Comparison of ENCODE assay signal across 14 cellular contexts in the genomic region with DNA sequence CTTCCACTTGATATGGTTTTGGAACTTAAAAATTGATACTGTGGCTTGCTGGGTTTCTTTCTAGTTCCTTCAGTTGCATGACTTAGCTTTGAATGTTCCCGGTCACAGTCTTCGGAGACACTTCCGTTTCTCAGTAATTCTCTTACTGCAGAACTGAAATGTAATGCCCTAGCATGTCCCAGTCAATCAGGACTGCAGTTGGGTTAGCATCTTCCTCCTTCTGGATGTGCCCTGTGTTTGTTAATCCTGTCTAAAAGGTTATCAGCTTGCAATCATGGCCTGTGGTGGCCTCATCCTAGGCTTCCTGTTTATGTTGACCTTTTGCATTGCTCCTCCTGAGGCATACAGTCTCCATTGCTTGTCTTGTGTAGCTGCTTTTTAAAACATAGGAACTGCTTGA.
DNase-seq lines count a peak whose midpoint lies in the region; ATAC-seq and TF ChIP-seq lines count a peak whose summit lies in the region.
"Had no signal": no experiment of that assay in that cellular context is flagged by ENCODE, and none has a peak within 500 bp of the region (broad histone marks: within the 10 kb centered on the region; RNA-seq: fewer than 3 reads in every experiment).

No MANE protein-coding gene starts in this region.

- H4K5ac ChIP-seq in mesendoderm (ENCODE audit: low read length), result no peak overlapping the region

- no peak overlapping the region for H3K56ac ChIP-seq in mesendoderm (ENCODE audit: low read length)

- H3K4ac ChIP-seq in mesendoderm (ENCODE audit: low read depth, low read length), result no peak overlapping the region

- no peak overlapping the region for H2BK120ac ChIP-seq in mesendoderm (ENCODE audit: low read depth, low read length)

- peak overlapping the region; percentile 21 for H3K27ac ChIP-seq in AG04450 (ENCODE audit: low read depth, low read length)
- H3K27ac ChIP-seq in mesendoderm (ENCODE audit: low read depth, low read length), result no peak overlapping the region
- no peak overlapping the region for H3K27ac ChIP-seq in ascending aorta
- H3K27ac ChIP-seq: cardiac muscle cell, neural progenitor cell had no signal

- no peak overlapping the region for H4K8ac ChIP-seq in mesendoderm (ENCODE audit: low read depth, low read length)

- H3K27me3 ChIP-seq in AG04450 (ENCODE audit: control insufficient read depth, insufficient read depth, low read length) (no peaks in the 10 kb centered on the region), mesendoderm (ENCODE audit: insufficient read depth, low read length, poor library complexity) (no peaks in the 10 kb centered on the region), ascending aorta (no peaks in the 10 kb centered on the region)
- H3K27me3 ChIP-seq: cardiac muscle cell, neural progenitor cell had no signal

- H3K18ac ChIP-seq in mesendoderm (ENCODE audit: low read length), result no peak overlapping the region

- no peaks in the 10 kb centered on the region for H3K79me2 ChIP-seq in mesendoderm (ENCODE audit: control insufficient read depth, insufficient read depth, low read length)

- DNase-seq in AG04450 (ENCODE audit: low read depth, low spot score) (no peak), chondrocyte (ENCODE audit: low spot score) (no peak), mesendoderm (peak; percentile 79), posterior vena cava (ENCODE audit: low spot score) (no peak), NCI-H2029 (lab: John Stamatoyannopoulos, UW) (no peak), cerebellar nuclear complex (lab: John Stamatoyannopoulos, UW) (no peak), ascending aorta (ENCODE audit: low spot score in 2 of 2) (no peak)
- DNase-seq: NCI-H2171 treated with DMSO at 0.1 percent for 48 hours; stimulated activated CD4-positive, alpha-beta T cell treated with anti-CD3 and anti-CD28 coated beads, Interleukin-4, amount 100 ng/mL, for 4 hours had no signal

- no peaks in the 10 kb centered on the region for H3K9me3 Mint-ChIP-seq in chondrocyte (ENCODE audit: low read depth)
- H3K9me3 Mint-ChIP-seq: IgD-negative memory B cell, neural progenitor cell had no signal

- CTCF ChIA-PET in AG04450 (lab: Charles Lee), result interaction anchor here (0.6 to 1.9 kb wide), 2 partner anchors 8 to 24 kb away, joined by 3 to 11 read pairs; no protein-coding TSS in a partner anchor

- POLR2A ChIA-PET in AG04450 (lab: Yijun Ruan, JAX), result interaction anchor here (0.5 to 1.2 kb wide), 3 partner anchors 19 to 1596 kb away, joined by 3 read pairs; no protein-coding TSS in a partner anchor

- no peak overlapping the region for H3K4me2 ChIP-seq in mesendoderm (ENCODE audit: low read length)
- H3K4me2 ChIP-seq: neural progenitor cell had no signal

- no peak overlapping the region for H2BK5ac ChIP-seq in mesendoderm (ENCODE audit: low read length)

- intact Hi-C loops in posterior vena cava (cut with DNase I) (no loop called here), ascending aorta (cut with DNase I) (no loop called here)

- H3K4me3 Mint-ChIP-seq in chondrocyte (ENCODE audit: unreplicated experiment), result no peak overlapping the region
- H3K4me3 Mint-ChIP-seq: B cell, IgD-negative memory B cell, neural progenitor cell had no signal

- peaks cover 16% of the 10 kb centered on the region for H3K4me1 ChIP-seq in mesendoderm (ENCODE audit: control insufficient read depth, low read depth, low read length)
- H3K4me1 ChIP-seq in ascending aorta, result peaks cover 0 to 12% of the 10 kb centered on the region in 2 donors
- H3K4me1 ChIP-seq: neural progenitor cell had no signal

- H3K4me1 Mint-ChIP-seq in chondrocyte (ENCODE audit: low read depth), result peaks cover 30% of the 10 kb centered on the region
- H3K4me1 Mint-ChIP-seq: B cell, IgD-negative memory B cell had no signal

- no peak overlapping the region for H2BK15ac ChIP-seq in mesendoderm (replicated peaks; ENCODE audit: low read depth)

- no peaks in the 10 kb centered on the region for H3K27me3 Mint-ChIP-seq in chondrocyte (ENCODE audit: low read depth)

- H3K4me3 ChIP-seq in AG04450 (ENCODE audit: low read depth, low read length) (no peak overlapping the region), mesendoderm (ENCODE audit: low read length) (no peak overlapping the region), ascending aorta (no peak overlapping the region)
- H3K4me3 ChIP-seq: cardiac muscle cell, neural progenitor cell had no signal

- H2AK5ac ChIP-seq in mesendoderm (ENCODE audit: low read length), result no peak overlapping the region

- H3K9me3 ChIP-seq in AG04450 (ENCODE audit: control insufficient read depth, insufficient read depth, low read length), result no peaks in the 10 kb centered on the region
- H3K9me3 ChIP-seq in ascending aorta, result no peaks in the 10 kb centered on the region

- TF ChIP-seq CTCF in AG04450 (IDR thresholded peaks at IDR 0.05; ENCODE audit: low read depth, low read length) (no peak), chondrocyte (IDR thresholded peaks at IDR 0.05) (no peak), ascending aorta (IDR thresholded peaks at IDR 0.05) (no peak)

- H3K36me3 Mint-ChIP-seq in chondrocyte (ENCODE audit: low read depth), result peaks cover 16% of the 10 kb centered on the region

- peak; percentile 55 for ATAC-seq in HG02759 (IDR thresholded peaks at IDR 0.05; ENCODE audit: unreplicated experiment)

- no peaks in the 10 kb centered on the region for H3K79me1 ChIP-seq in mesendoderm (ENCODE audit: low read length)

- WGBS in mesendoderm (ENCODE audit: extremely low coverage, insufficient coverage, low lambda C conversion rate), result no CpG with 5 or more reads among the region's 3 CpGs

- H3K9ac ChIP-seq in mesendoderm (ENCODE audit: low read length), result no peak overlapping the region
- H3K9ac ChIP-seq: neural progenitor cell had no signal

- no peaks in the 10 kb centered on the region for H3K36me3 ChIP-seq in mesendoderm (ENCODE audit: control insufficient read depth, insufficient read depth, low read length)
- no peaks in the 10 kb centered on the region for H3K36me3 ChIP-seq in ascending aorta
- H3K36me3 ChIP-seq: cardiac muscle cell, neural progenitor cell had no signal

- no peak overlapping the region for H3K23ac ChIP-seq in mesendoderm (ENCODE audit: low read length)

- H3K27ac Mint-ChIP-seq in chondrocyte (ENCODE audit: unreplicated experiment), result peak overlapping the region; percentile 87
- H3K27ac Mint-ChIP-seq: B cell, IgD-negative memory B cell had no signal
